9 cellular contexts compared by ENCODE assay signal in genomic region chr20:6007529-6008103, GRCh38. TPM values are rescaled to one million over a fixed set of nuclear protein-coding genes. Genes with fewer than 3 reads are reported as not detected.
DNase-seq lines count a peak whose midpoint lies in the region; ATAC-seq, FAIRE-seq and TF ChIP-seq lines count a peak whose summit lies in the region.
"Had no signal": no experiment of that assay in that cellular context is flagged by ENCODE, and none has a peak within 500 bp of the region (broad histone marks: within the 10 kb centered on the region; RNA-seq: fewer than 3 reads in every experiment).

No MANE protein-coding gene starts in this region.

- WGBS in adrenal gland, 4 donors, result 24 to 35% (median 31%) methylated on average over 3 of the region's 3 CpGs
- WGBS in HepG2 (ENCODE audit: low lambda C conversion rate), result 1% methylated on average over 3 of the region's 3 CpGs
- 27 to 30% methylated on average over 3 of the region's 3 CpGs for WGBS in tibial nerve, 2 donors

- BruUV-seq in HepG2 (replicated peaks; lab: Mats Ljungman, UMichigan), result no TSS peak

- H3K36me3 ChIP-seq in adrenal gland (replicated peaks in 1 of 2) (peaks cover 0 to 27% of the 10 kb centered on the region in 2 donors), HepG2 (replicated peaks in 1 of 2; ENCODE audit: control insufficient read depth in 1 of 2, insufficient read depth in 2 of 2, low read length in 2 of 2) (peaks cover 12 to 29% of the 10 kb centered on the region in 2 experiments), tibial nerve (peaks cover 0 to 29% (median 10%) of the 10 kb centered on the region in 3 donors)

- in situ Hi-C loops in HepG2 (cut with HindIII; ENCODE audit: extremely low pct_ligation_motif_present, low pct_unique_long_range_greater_than_20kb), result no loop called here

- H2AFZ ChIP-seq in HepG2 (ENCODE audit: low read length), result no peak overlapping the region

- H3K27ac ChIP-seq in adrenal gland (peak overlapping the region; percentile 16 to 82 (median 40)), HepG2 (ENCODE audit: extremely low read length, insufficient read depth, low read length) (peak overlapping the region; percentile 71), tibial nerve (peak overlapping the region in 2 of 4 donors; percentile 20 to 51)

- intact Hi-C loops in adrenal gland (cut with DNase I) (no loop called here), HepG2 (cut with micrococcal nuclease; ENCODE audit: unreplicated experiment) (loop anchor here (1.0 kb wide), 1 partner anchor 70 kb away; no protein-coding TSS in a partner anchor)

- no peak for DNase-seq in activated T-cell treated with anti-CD3 and anti-CD28 coated beads, Interleukin-2, amount 50 U/mL, for 24 hours
- no peak for DNase-seq in activated T-cell treated with anti-CD3 and anti-CD28 coated beads, Interleukin-2, amount 50 U/mL, for 48 hours
- DNase-seq in adrenal gland (no peak), HepG2 (ENCODE audit: low spot score) (peak; percentile 99), tibial nerve (ENCODE audit: low spot score in 2 of 2) (no peak), DMS53 treated with DMSO at 0.1 percent for 48 hours (lab: John Stamatoyannopoulos, UW; ENCODE audit: unreplicated experiment) (no peak)

- no peak for TF ChIP-seq POLR2A in adrenal gland (IDR thresholded peaks at IDR 0.05)
- peak; percentile 35 to 62; a peak in 2 of 4 replicates for TF ChIP-seq POLR2A in HepG2 (IDR thresholded peaks at IDR 0.05; ENCODE audit: insufficient read depth in 1 of 2, low read depth in 2 of 2, low read length in 2 of 2)
- TF ChIP-seq POLR2A in tibial nerve (IDR thresholded peaks at IDR 0.05), result no peak

- H4K20me1 ChIP-seq in HepG2 (ENCODE audit: insufficient read depth, low read length), result peaks cover 55% of the 10 kb centered on the region

- POLR2A ChIA-PET in HepG2 (lab: Yijun Ruan, JAX), result interaction anchor here (0.7 to 2.7 kb wide), 16 partner anchors 11 to 796 kb away, joined by 3 to 13 read pairs (median 4); partner anchors contain the start of genes FERMT1 and LRRN4

- TF ChIP-seq CTCF in adrenal gland (IDR thresholded peaks at IDR 0.05) (no peak), HepG2 (CRISPR knock-in tag; IDR thresholded peaks at IDR 0.05) (no peak), tibial nerve (IDR thresholded peaks at IDR 0.05) (no peak)

- peak; percentile 62 for ATAC-seq in HepG2
- ATAC-seq in GM21825 (IDR thresholded peaks at IDR 0.05; ENCODE audit: unreplicated experiment), result no peak
- no peak for ATAC-seq in GM18511 (IDR thresholded peaks at IDR 0.05; ENCODE audit: unreplicated experiment)

- no peaks in the 10 kb centered on the region for H3K9me3 Mint-ChIP-seq in activated T-cell treated with anti-CD3 and anti-CD28 coated beads, Interleukin-2, amount 50 U/mL, for 24 hours

- peak overlapping the region; percentile 95 for H3K4me3 Mint-ChIP-seq in activated T-cell treated with anti-CD3 and anti-CD28 coated beads, Interleukin-2, amount 50 U/mL, for 24 hours

- no peak for TF ChIP-seq RAD21 in HepG2 (CRISPR knock-in tag; IDR thresholded peaks at IDR 0.05)

- H3K27ac Mint-ChIP-seq in activated T-cell treated with anti-CD3 and anti-CD28 coated beads, Interleukin-2, amount 50 U/mL, for 24 hours, result peak overlapping the region; percentile 94

- H3K27me3 Mint-ChIP-seq in activated T-cell treated with anti-CD3 and anti-CD28 coated beads, Interleukin-2, amount 50 U/mL, for 24 hours, result no peaks in the 10 kb centered on the region

- H3K4me1 ChIP-seq in adrenal gland (replicated peaks in 1 of 2) (peaks cover 14 to 45% of the 10 kb centered on the region in 2 donors), HepG2 (ENCODE audit: insufficient read depth, low read length) (peaks cover 50% of the 10 kb centered on the region), tibial nerve (peaks cover 6 to 44% (median 19%) of the 10 kb centered on the region in 4 donors)

- H3K9me3 ChIP-seq in adrenal gland (replicated peaks in 1 of 3) (no peaks in the 10 kb centered on the region), HepG2 (ENCODE audit: low read length) (no peaks in the 10 kb centered on the region), tibial nerve (no peaks in the 10 kb centered on the region)

- H3K9ac ChIP-seq in HepG2 (ENCODE audit: insufficient read depth, low read depth, low read length), result peak overlapping the region; percentile 92

- peaks cover 40% of the 10 kb centered on the region for H3K4me1 Mint-ChIP-seq in activated T-cell treated with anti-CD3 and anti-CD28 coated beads, Interleukin-2, amount 50 U/mL, for 24 hours (ENCODE audit: low read depth)

- peak; percentile 86 for FAIRE-seq in HepG2 (lab: Jason Lieb, UNC)
- FAIRE-seq: D721Med had no signal

- TF ChIP-seq EP300 in HepG2 (IDR thresholded peaks at IDR 0.05; ENCODE audit: low read depth in 2 of 2, low read length in 2 of 2) (peak; percentile 84 to 96; a peak in 3 of 4 replicates), HepG2 (CRISPR knock-in tag; IDR thresholded peaks at IDR 0.05; ENCODE audit: borderline replicate concordance) (peak; percentile 90), tibial nerve (IDR thresholded peaks at IDR 0.05) (no peak)

- H3K79me2 ChIP-seq in HepG2 (ENCODE audit: insufficient read depth, low read length), result peaks cover 59% of the 10 kb centered on the region

- CTCF ChIA-PET in HepG2 (lab: Yijun Ruan, JAX; ENCODE audit: low intra/inter-chr PET ratio, low total read pairs), result no interaction called here

- H3K4me2 ChIP-seq in HepG2 (ENCODE audit: low read depth, low read length), result peak overlapping the region; percentile 87

- no peaks in the 10 kb centered on the region for H3K27me3 ChIP-seq in adrenal gland
- H3K27me3 ChIP-seq in HepG2 (ENCODE audit: control insufficient read depth in 1 of 2, insufficient read depth in 2 of 2, low read length in 2 of 2), result no peaks in the 10 kb centered on the region; a peak in 1 of 5 replicates
- no peaks in the 10 kb centered on the region for H3K27me3 ChIP-seq in tibial nerve

- H3K36me3 Mint-ChIP-seq in activated T-cell treated with anti-CD3 and anti-CD28 coated beads, Interleukin-2, amount 50 U/mL, for 24 hours (ENCODE audit: low read depth), result peaks cover 50% of the 10 kb centered on the region

- H3K4me3 ChIP-seq in adrenal gland (peak overlapping the region in 3 of 4 donors; percentile 7 to 98 (median 51)), HepG2 (replicated peaks in 1 of 3; ENCODE audit: insufficient read depth in 1 of 3, low read depth in 2 of 3, low read length in 3 of 3) (peak overlapping the region; percentile 86 to 98 (median 97)), tibial nerve (peak overlapping the region in 3 of 4 donors; percentile 63 to 74 (median 69))

RNA-seq across cellular contexts. Expression of gene CRLS1, which starts 1.7 kb away (rescaled TPM):
- 100 to 1,000 TPM in 2 of 8 donors, 10 to 100 TPM in 6; 45.5 to 116 (median 70.5) TPM for total RNA-seq in adrenal gland
- 100 to 1,000 TPM in 2 of 3 donors, 10 to 100 TPM in 1; 69.9 to 156 (median 136) TPM for polyA plus RNA-seq in adrenal gland
- 281 and 337 TPM in 2 replicates for total RNA-seq in HepG2 (2016; rRNA removed; fragmentation: Illumina TruSeq; extraction: Trizol)
- 75.0 and 86.3 TPM in 2 replicates for total RNA-seq in HepG2 (2016; cell fraction: cytosol; rRNA removed; fragmentation: Illumina TruSeq; extraction: Trizol; ENCODE audit: low read depth)
- total RNA-seq in HepG2 (2016; cell fraction: insoluble cytoplasmic fraction; rRNA removed; fragmentation: Illumina TruSeq; extraction: Trizol), result 288 and 374 TPM in 2 replicates
- total RNA-seq in HepG2 (2016; cell fraction: membrane; rRNA removed; fragmentation: Illumina TruSeq; extraction: Trizol), result 243 and 244 TPM in 2 replicates
- total RNA-seq in HepG2 (2016; cell fraction: nucleus; rRNA removed; fragmentation: Illumina TruSeq; extraction: Trizol), result 171 and 177 TPM in 2 replicates
- 188 and 295 TPM in 2 replicates for polyA plus RNA-seq in HepG2 (2011; rRNA removed)
- 117 and 135 TPM in 2 replicates for polyA plus RNA-seq in HepG2 (2011; cell fraction: cytosol; rRNA removed)
- polyA plus RNA-seq in HepG2 (2011; cell fraction: nucleus; rRNA removed), result 60.7 and 71.4 TPM in 2 replicates
- 64.0 and 97.7 TPM in 2 replicates for polyA plus RNA-seq in HepG2 (2012)
- 86.8 and 106 TPM in 2 replicates for polyA plus RNA-seq in HepG2 (2016; cell fraction: cytosol; fragmentation: Illumina TruSeq; extraction: Trizol; ENCODE audit: low read depth)
- polyA plus RNA-seq in HepG2 (2016; cell fraction: insoluble cytoplasmic fraction; fragmentation: Illumina TruSeq; extraction: Trizol; ENCODE audit: low read depth), result 279 and 309 TPM in 2 replicates
- 174 and 198 TPM in 2 replicates for polyA plus RNA-seq in HepG2 (2016; cell fraction: membrane; fragmentation: Illumina TruSeq; extraction: Trizol; ENCODE audit: low read depth)
- 265 and 274 TPM in 2 replicates for polyA plus RNA-seq in HepG2 (2016; cell fraction: nucleus; fragmentation: Illumina TruSeq; extraction: Trizol; ENCODE audit: insufficient read depth, low read depth)
- 26.0 and 94.6 TPM in 2 replicates for polyA minus RNA-seq in HepG2 (2011; rRNA and poly(A)+ RNA removed; ENCODE audit: low replicate concordance)
- 47.1 and 47.6 TPM in 2 replicates for polyA minus RNA-seq in HepG2 (2011; cell fraction: cytosol; rRNA and poly(A)+ RNA removed)
- polyA minus RNA-seq in HepG2 (2011; cell fraction: nucleus; rRNA and poly(A)+ RNA removed), result 58.6 and 95.4 TPM in 2 replicates
- total RNA-seq in tibial nerve, result 10 to 100 TPM; 38.7 to 73.5 (median 57.3) TPM

RNA-seq across cellular contexts. Expression of gene LRRN4, which starts 46.2 kb away (rescaled TPM):
- total RNA-seq in adrenal gland (under 1 TPM in 2 of 8 donors, not detected in 6; 0.11 to 0.17 TPM), HepG2 (2016; rRNA removed; fragmentation: Illumina TruSeq; extraction: Trizol) (0.20 and 0.25 TPM in 2 replicates), tibial nerve (not detected)
- polyA plus RNA-seq in adrenal gland (under 1 TPM in 1 of 3 donors, not detected in 2; 0.07 TPM), HepG2 (2011; rRNA removed) (0.10 and 0.15 TPM in 2 replicates)
- not detected in 2 replicates for total RNA-seq in HepG2 (2016; cell fraction: cytosol; rRNA removed; fragmentation: Illumina TruSeq; extraction: Trizol; ENCODE audit: low read depth)
- 0.13 TPM in 1 of 2 replicates, not detected in the other for total RNA-seq in HepG2 (2016; cell fraction: insoluble cytoplasmic fraction; rRNA removed; fragmentation: Illumina TruSeq; extraction: Trizol)
- 0.17 TPM in 1 of 2 replicates, not detected in the other for total RNA-seq in HepG2 (2016; cell fraction: membrane; rRNA removed; fragmentation: Illumina TruSeq; extraction: Trizol)
- 0.22 TPM in 1 of 2 replicates, not detected in the other for total RNA-seq in HepG2 (2016; cell fraction: nucleus; rRNA removed; fragmentation: Illumina TruSeq; extraction: Trizol)
- 0.04 and 0.15 TPM in 2 replicates for polyA plus RNA-seq in HepG2 (2011; cell fraction: cytosol; rRNA removed)
- polyA plus RNA-seq in HepG2 (2011; cell fraction: nucleus; rRNA removed), result 0.19 TPM in 2 replicates
- 0.07 and 0.11 TPM in 2 replicates for polyA plus RNA-seq in HepG2 (2012)
- 0.03 and 0.06 TPM in 2 replicates for polyA plus RNA-seq in HepG2 (2016; cell fraction: cytosol; fragmentation: Illumina TruSeq; extraction: Trizol; ENCODE audit: low read depth)
- polyA plus RNA-seq in HepG2 (2016; cell fraction: insoluble cytoplasmic fraction; fragmentation: Illumina TruSeq; extraction: Trizol; ENCODE audit: low read depth), result 0.20 and 0.35 TPM in 2 replicates
- 0.07 TPM in 1 of 2 replicates, not detected in the other for polyA plus RNA-seq in HepG2 (2016; cell fraction: membrane; fragmentation: Illumina TruSeq; extraction: Trizol; ENCODE audit: low read depth)
- polyA plus RNA-seq in HepG2 (2016; cell fraction: nucleus; fragmentation: Illumina TruSeq; extraction: Trizol; ENCODE audit: insufficient read depth, low read depth), result 0.28 and 0.33 TPM in 2 replicates
- polyA minus RNA-seq in HepG2 (2011; rRNA and poly(A)+ RNA removed; ENCODE audit: low replicate concordance), result 0.44 TPM in 1 of 2 replicates, not detected in the other
- polyA minus RNA-seq in HepG2 (2011; cell fraction: cytosol; rRNA and poly(A)+ RNA removed), result 0.18 TPM in 1 of 2 replicates, not detected in the other
- 0.12 and 0.13 TPM in 2 replicates for polyA minus RNA-seq in HepG2 (2011; cell fraction: nucleus; rRNA and poly(A)+ RNA removed)

RNA-seq across cellular contexts. Expression of gene MCM8, which starts 57.2 kb away (rescaled TPM):
- total RNA-seq in adrenal gland (1 to 10 TPM; 1.8 to 9.3 (median 5.8) TPM), HepG2 (2016; rRNA removed; fragmentation: Illumina TruSeq; extraction: Trizol) (59.3 and 91.2 TPM in 2 replicates), tibial nerve (1 to 10 TPM; 2.9 to 5.1 (median 3.4) TPM)
- polyA plus RNA-seq in adrenal gland (1 to 10 TPM; 1.9 to 4.5 (median 2.6) TPM), HepG2 (2011; rRNA removed) (7.7 and 11.5 TPM in 2 replicates)
- 15.7 and 19.4 TPM in 2 replicates for total RNA-seq in HepG2 (2016; cell fraction: cytosol; rRNA removed; fragmentation: Illumina TruSeq; extraction: Trizol; ENCODE audit: low read depth)
- total RNA-seq in HepG2 (2016; cell fraction: insoluble cytoplasmic fraction; rRNA removed; fragmentation: Illumina TruSeq; extraction: Trizol), result 56.1 and 90.3 TPM in 2 replicates
- 31.1 and 31.6 TPM in 2 replicates for total RNA-seq in HepG2 (2016; cell fraction: membrane; rRNA removed; fragmentation: Illumina TruSeq; extraction: Trizol)
- 37.2 and 42.4 TPM in 2 replicates for total RNA-seq in HepG2 (2016; cell fraction: nucleus; rRNA removed; fragmentation: Illumina TruSeq; extraction: Trizol)
- polyA plus RNA-seq in HepG2 (2011; cell fraction: cytosol; rRNA removed), result 4.4 and 5.6 TPM in 2 replicates
- 4.2 and 4.6 TPM in 2 replicates for polyA plus RNA-seq in HepG2 (2011; cell fraction: nucleus; rRNA removed)
- polyA plus RNA-seq in HepG2 (2012), result 9.5 and 15.9 TPM in 2 replicates
- polyA plus RNA-seq in HepG2 (2016; cell fraction: cytosol; fragmentation: Illumina TruSeq; extraction: Trizol; ENCODE audit: low read depth), result 2.3 and 2.4 TPM in 2 replicates
- 54.6 and 61.4 TPM in 2 replicates for polyA plus RNA-seq in HepG2 (2016; cell fraction: insoluble cytoplasmic fraction; fragmentation: Illumina TruSeq; extraction: Trizol; ENCODE audit: low read depth)
- 8.8 and 9.4 TPM in 2 replicates for polyA plus RNA-seq in HepG2 (2016; cell fraction: membrane; fragmentation: Illumina TruSeq; extraction: Trizol; ENCODE audit: low read depth)
- 34.3 and 37.9 TPM in 2 replicates for polyA plus RNA-seq in HepG2 (2016; cell fraction: nucleus; fragmentation: Illumina TruSeq; extraction: Trizol; ENCODE audit: insufficient read depth, low read depth)
- 4.8 and 11.3 TPM in 2 replicates for polyA minus RNA-seq in HepG2 (2011; rRNA and poly(A)+ RNA removed; ENCODE audit: low replicate concordance)
- polyA minus RNA-seq in HepG2 (2011; cell fraction: cytosol; rRNA and poly(A)+ RNA removed), result 7.7 and 10.4 TPM in 2 replicates
- polyA minus RNA-seq in HepG2 (2011; cell fraction: nucleus; rRNA and poly(A)+ RNA removed), result 11.6 and 11.7 TPM in 2 replicates

RNA-seq across cellular contexts. Expression of gene TRMT6, which starts 57.3 kb away (rescaled TPM):
- total RNA-seq in adrenal gland, result 10 to 100 TPM in 7 of 8 donors, 1 to 10 TPM in 1; 8.9 to 18.8 (median 15.1) TPM
- polyA plus RNA-seq in adrenal gland, result 10 to 100 TPM; 12.5 to 32.0 (median 15.0) TPM
- total RNA-seq in HepG2 (2016; rRNA removed; fragmentation: Illumina TruSeq; extraction: Trizol), result 37.8 and 51.1 TPM in 2 replicates
- 3.2 and 4.1 TPM in 2 replicates for total RNA-seq in HepG2 (2016; cell fraction: cytosol; rRNA removed; fragmentation: Illumina TruSeq; extraction: Trizol; ENCODE audit: low read depth)
- 36.1 and 50.1 TPM in 2 replicates for total RNA-seq in HepG2 (2016; cell fraction: insoluble cytoplasmic fraction; rRNA removed; fragmentation: Illumina TruSeq; extraction: Trizol)
- total RNA-seq in HepG2 (2016; cell fraction: membrane; rRNA removed; fragmentation: Illumina TruSeq; extraction: Trizol), result 11.6 and 12.7 TPM in 2 replicates
- total RNA-seq in HepG2 (2016; cell fraction: nucleus; rRNA removed; fragmentation: Illumina TruSeq; extraction: Trizol), result 19.1 and 21.2 TPM in 2 replicates
- 8.9 and 10.5 TPM in 2 replicates for polyA plus RNA-seq in HepG2 (2011; rRNA removed)
- polyA plus RNA-seq in HepG2 (2011; cell fraction: cytosol; rRNA removed), result 6.0 and 8.6 TPM in 2 replicates
- polyA plus RNA-seq in HepG2 (2011; cell fraction: nucleus; rRNA removed), result 5.7 and 6.8 TPM in 2 replicates
- polyA plus RNA-seq in HepG2 (2012), result 14.7 and 17.7 TPM in 2 replicates
- 2.6 and 2.9 TPM in 2 replicates for polyA plus RNA-seq in HepG2 (2016; cell fraction: cytosol; fragmentation: Illumina TruSeq; extraction: Trizol; ENCODE audit: low read depth)
- polyA plus RNA-seq in HepG2 (2016; cell fraction: insoluble cytoplasmic fraction; fragmentation: Illumina TruSeq; extraction: Trizol; ENCODE audit: low read depth), result 50.0 and 54.7 TPM in 2 replicates
- polyA plus RNA-seq in HepG2 (2016; cell fraction: membrane; fragmentation: Illumina TruSeq; extraction: Trizol; ENCODE audit: low read depth), result 6.4 and 6.7 TPM in 2 replicates
- 31.4 and 32.2 TPM in 2 replicates for polyA plus RNA-seq in HepG2 (2016; cell fraction: nucleus; fragmentation: Illumina TruSeq; extraction: Trizol; ENCODE audit: insufficient read depth, low read depth)
- 2.2 and 4.1 TPM in 2 replicates for polyA minus RNA-seq in HepG2 (2011; rRNA and poly(A)+ RNA removed; ENCODE audit: low replicate concordance)
- 7.7 and 7.9 TPM in 2 replicates for polyA minus RNA-seq in HepG2 (2011; cell fraction: cytosol; rRNA and poly(A)+ RNA removed)
- 9.3 and 13.8 TPM in 2 replicates for polyA minus RNA-seq in HepG2 (2011; cell fraction: nucleus; rRNA and poly(A)+ RNA removed)
- 10 to 100 TPM in 2 of 4 donors, 1 to 10 TPM in 2; 4.9 to 13.6 (median 8.6) TPM for total RNA-seq in tibial nerve

Comparison
In these comparisons a context has a peak if more than half of its experiments do, and no peak if none do; other contexts are left out.
1. POLR2A ChIP-seq: peak in HepG2 (2 of 2); none in adrenal gland (0 of 2) and tibial nerve (0 of 2).
2. Peak in every context shown above with its lines, with median percentiles within 50 percentile points of each other: H3K4me3 ChIP-seq.